In genomic region chr6:13511141-13511571, GRCh38 we compare ENCODE assay signal across 7 cellular contexts. TPM values are rescaled to one million over a fixed set of nuclear protein-coding genes. Genes with fewer than 3 reads are reported as not detected.
DNase-seq lines count a peak whose midpoint lies in the region; ATAC-seq, FAIRE-seq and TF ChIP-seq lines count a peak whose summit lies in the region.
"Not testable (repeated sequence)": the region's sequence is repeated elsewhere in the genome, so short reads cannot be mapped to it uniquely, and the experiment has no call there.

No MANE protein-coding gene starts in this region.

- not testable (repeated sequence) for H3K4me3 Mint-ChIP-seq in GM23338; WTC11; osteocyte (ENCODE audit: unreplicated experiment)

- not testable (repeated sequence) for H4K20me1 ChIP-seq in GM23338 (replicated peaks; ENCODE audit: insufficient read depth)

- intact Hi-C loops in mucosa of descending colon (cut with DNase I, micrococcal nuclease); testis (cut with DNase I; ENCODE audit: low total_unique reads): not testable (repeated sequence)

- not testable (repeated sequence) for H3K79me2 ChIP-seq in GM23338 (replicated peaks; ENCODE audit: insufficient read depth)

- not testable (repeated sequence) for H3K9me3 ChIP-seq in right atrium auricular region; mucosa of descending colon; small intestine (ENCODE audit: control insufficient read depth, low read depth); testis

- not testable (repeated sequence) for H3K27ac ChIP-seq in GM23338 (ENCODE audit: low read depth); testis
- H3K27ac ChIP-seq in right atrium auricular region (peak overlapping the region; percentile 63 to 91), small intestine (ENCODE audit: low read depth in 1 of 2, low read length in 1 of 2) (peak overlapping the region; percentile 50 to 71)

- not testable (repeated sequence) for H3K36me3 ChIP-seq in GM23338 (ENCODE audit: insufficient read depth); right atrium auricular region; mucosa of descending colon (ENCODE audit: low read depth); small intestine (ENCODE audit: control insufficient read depth in 2 of 2, insufficient read depth in 2 of 2, low read length in 2 of 2); testis (ENCODE audit: low read depth, missing control alignments)

- H3K36me3 Mint-ChIP-seq in GM23338 (ENCODE audit: low read depth); WTC11; osteocyte (ENCODE audit: unreplicated experiment): not testable (repeated sequence)

- ATAC-seq in GM23338: peak; percentile 53
- ATAC-seq in WTC11, mucosa of descending colon: not testable (repeated sequence)

- not testable (repeated sequence) for H3K27ac Mint-ChIP-seq in GM23338; WTC11; osteocyte (ENCODE audit: unreplicated experiment)

- WGBS in small intestine, 3 donors: 91 to 93% (median 92%) methylated on average over 34 to 37 of the region's 37 CpGs
- WGBS in testis, 2 donors: 73% methylated on average over 15 to 36 of the region's 37 CpGs

- not testable (repeated sequence) for TF ChIP-seq CTCF in GM23338 (conservative IDR thresholded peaks at IDR 0.05; ENCODE audit: low read depth in 2 of 2); WTC11 (IDR thresholded peaks at IDR 0.05); right atrium auricular region (IDR thresholded peaks at IDR 0.05); mucosa of descending colon (IDR thresholded peaks at IDR 0.05); osteocyte (IDR thresholded peaks at IDR 0.05); testis (IDR thresholded peaks at IDR 0.05)

- TF ChIP-seq POLR2A in testis (IDR thresholded peaks at IDR 0.05): not testable (repeated sequence)

- not testable (repeated sequence) for H3F3A ChIP-seq in GM23338 (replicated peaks; ENCODE audit: low read depth)

- H3K4me1 Mint-ChIP-seq in GM23338, WTC11: not testable (repeated sequence)
- peaks cover 23% of the 10 kb centered on the region for H3K4me1 Mint-ChIP-seq in osteocyte (ENCODE audit: unreplicated experiment)

- H3K9me3 Mint-ChIP-seq in GM23338; osteocyte (ENCODE audit: unreplicated experiment): not testable (repeated sequence)
- peaks cover 18% of the 10 kb centered on the region for H3K9me3 Mint-ChIP-seq in WTC11

- DNase-seq in GM23338 (ENCODE audit: low spot score) (peak; percentile 29), mucosa of descending colon (peak in 2 of 3 donors; percentile 51 to 56), osteocyte (ENCODE audit: extremely low spot score, unreplicated experiment) (peak; percentile 80)
- not testable (repeated sequence) for DNase-seq in WTC11 (ENCODE audit: low spot score); right atrium auricular region (ENCODE audit: low spot score); small intestine; testis

- H3K9me2 ChIP-seq in GM23338 (ENCODE audit: insufficient read depth): not testable (repeated sequence)

- not testable (repeated sequence) for H3K4me3 ChIP-seq in GM23338; right atrium auricular region; mucosa of descending colon; small intestine (ENCODE audit: low read depth in 1 of 2, low read length in 2 of 2)
- H3K4me3 ChIP-seq in testis: peak overlapping the region; percentile 24 to 30

- not testable (repeated sequence) for H3K27me3 Mint-ChIP-seq in GM23338 (ENCODE audit: insufficient read depth, low read depth, poor library complexity); WTC11 (ENCODE audit: low read depth); osteocyte (ENCODE audit: unreplicated experiment)

- not testable (repeated sequence) for H3K27me3 ChIP-seq in GM23338 (ENCODE audit: insufficient read depth); right atrium auricular region; small intestine (ENCODE audit: control insufficient read depth in 2 of 2, insufficient read depth in 2 of 2, low read length in 2 of 2); testis

- POLR2A ChIA-PET in WTC11 (lab: Charles Lee): not testable (repeated sequence)

- FAIRE-seq in small intestine (lab: Jason Lieb, UNC): not testable (repeated sequence)

- H3K4me2 ChIP-seq in GM23338: not testable (repeated sequence)

- not testable (repeated sequence) for H3K4me1 ChIP-seq in GM23338 (ENCODE audit: insufficient read depth); small intestine (ENCODE audit: control insufficient read depth in 2 of 2, insufficient read depth in 1 of 2, low read depth in 1 of 2, low read length in 1 of 2); testis
- peaks cover 0 to 36% of the 10 kb centered on the region in 2 donors for H3K4me1 ChIP-seq in right atrium auricular region
- peaks cover 12% of the 10 kb centered on the region for H3K4me1 ChIP-seq in mucosa of descending colon (ENCODE audit: low read depth)

- CTCF ChIA-PET in WTC11 (lab: Charles Lee): interaction anchor here (1.1 to 1.4 kb wide), 3 partner anchors 24 to 63 kb away, joined by 3 to 4 read pairs (median 3); partner anchors contain the start of genes GFOD1 and SIRT5

- H2AFZ ChIP-seq in GM23338: peak overlapping the region; percentile 76

TF ChIP-seq in WTC11, 78 proteins besides CTCF, POLR2A, EP300 and RAD21:
- peak; percentile 23; the same call in 1 of the 2 replicates for TF ChIP-seq PRDM15 (CRISPR knock-in tag; IDR thresholded peaks at IDR 0.05)

RNA-seq across cellular contexts. Expression of gene GFOD1, which starts 23.8 kb away (rescaled TPM):
- 12.8 and 13.1 TPM in 2 replicates for total RNA-seq in GM23338 (2014; rRNA removed; shearing (Covaris generic))
- polyA plus RNA-seq in GM23338 (2016; fragmentation: Nextera tagmentation; extraction: Ambion mirVana): 4.1 and 4.9 TPM in 2 replicates
- total RNA-seq in WTC11 (2021): 5.2 to 8.5 TPM (median 5.8 TPM) in 3 replicates
- 10 to 100 TPM; 66.2 to 96.3 TPM for total RNA-seq in right atrium auricular region
- 10 to 100 TPM; 10.4 to 22.4 (median 13.2) TPM for total RNA-seq in mucosa of descending colon
- total RNA-seq in osteocyte: 0.65 and 0.89 TPM in 2 replicates
- polyA plus RNA-seq in small intestine: 1 to 10 TPM; 1.1 to 7.3 (median 1.9) TPM
- total RNA-seq in testis: 1 to 10 TPM; 5.0 to 5.4 TPM
- 2.5 TPM for polyA plus RNA-seq in testis (ENCODE audit: insufficient read depth, low read depth, low replicate concordance)
